In the genomic region with DNA sequence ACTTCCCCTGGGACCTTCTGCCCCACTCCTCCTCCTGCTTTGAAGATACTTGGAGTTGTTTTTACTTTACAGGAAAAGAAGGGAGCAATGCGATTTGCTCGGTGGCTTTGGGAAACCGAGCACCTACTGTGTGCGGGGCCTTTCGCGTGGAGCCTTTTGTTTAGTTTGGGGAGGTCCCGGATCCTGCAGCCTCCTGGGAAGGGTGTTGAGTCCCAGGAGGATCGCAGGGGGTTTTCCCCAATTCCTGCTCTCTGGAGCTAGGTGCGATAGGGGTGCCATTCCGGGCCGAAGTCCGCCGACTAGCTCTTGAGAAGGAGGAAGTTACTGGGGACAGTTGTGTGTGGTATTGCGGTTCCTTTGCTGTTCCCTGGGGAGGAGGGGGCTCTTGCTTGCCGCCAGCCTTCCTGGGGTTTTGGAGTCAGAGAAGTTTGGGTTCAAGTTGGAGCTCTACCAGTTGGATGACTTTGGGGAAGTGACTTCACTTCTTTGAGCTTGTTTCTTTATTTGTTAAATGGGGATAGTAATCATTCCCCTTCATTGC, we compare ENCODE assay signal across 8 cellular contexts. TPM values are rescaled to one million over a fixed set of nuclear protein-coding genes. Genes with fewer than 3 reads are reported as not detected.
DNase-seq lines count a peak whose midpoint lies in the region; ATAC-seq and TF ChIP-seq lines count a peak whose summit lies in the region.

No MANE protein-coding gene starts in this region.

- no peaks in the 10 kb centered on the region for H3K27me3 Mint-ChIP-seq in activated naive CD8-positive, alpha-beta T cell treated with anti-CD3 and anti-CD28 coated beads for 36 hours

- no peaks in the 10 kb centered on the region for H3K36me3 ChIP-seq in A673 (ENCODE audit: insufficient read depth, low read length, poor library complexity, severe bottlenecking)
- no peaks in the 10 kb centered on the region for H3K36me3 ChIP-seq in kidney epithelial cell (ENCODE audit: control insufficient read depth, insufficient read depth, low read length)
- H3K36me3 ChIP-seq in subcutaneous abdominal adipose tissue (ENCODE audit: control insufficient read depth in 5 of 5, insufficient read depth in 5 of 5, low read length in 5 of 5): no peaks in the 10 kb centered on the region

- peak; percentile 26 for DNase-seq in A673 (ENCODE audit: low spot score)
- DNase-seq in LNCaP clone FGC (ENCODE audit: low read depth): no peak
- DNase-seq in activated naive CD8-positive, alpha-beta T cell treated with anti-CD3 and anti-CD28 coated beads for 36 hours: no peak
- no peak for DNase-seq in kidney epithelial cell (ENCODE audit: low read depth)
- no peak for DNase-seq in NCI-H345 treated with DMSO at 0.1 percent for 48 hours (lab: John Stamatoyannopoulos, UW; ENCODE audit: unreplicated experiment)
- no peak for DNase-seq in G401 (ENCODE audit: low spot score)

- BruUV-seq in A673 (replicated peaks; lab: Mats Ljungman, UMichigan): no TSS peak

- H3K4me3 ChIP-seq in A673 (ENCODE audit: low read depth, low read length, poor library complexity, severe bottlenecking) (peak overlapping the region; percentile 61), LNCaP clone FGC (ENCODE audit: low read depth, low read length) (peak overlapping the region; percentile 79), kidney epithelial cell (ENCODE audit: low read depth, low read length) (peak overlapping the region; percentile 67), subcutaneous abdominal adipose tissue (ENCODE audit: low read depth in 1 of 5, low read length in 5 of 5) (peak overlapping the region; percentile 61 to 86 (median 68))

- CTCF ChIA-PET in A673 (lab: Charles Lee): no interaction called here

- H3K27ac ChIP-seq in A673 (ENCODE audit: low read depth, low read length, poor library complexity, severe bottlenecking) (peak overlapping the region; percentile 32), subcutaneous abdominal adipose tissue (ENCODE audit: low read depth, low read length) (no peak overlapping the region)

- H3K9me3 ChIP-seq in A673 (ENCODE audit: low read depth, low read length, poor library complexity, severe bottlenecking) (no peaks in the 10 kb centered on the region), subcutaneous abdominal adipose tissue (ENCODE audit: control insufficient read depth in 5 of 5, low read length in 5 of 5) (no peaks in the 10 kb centered on the region)

- H3K27ac Mint-ChIP-seq in activated naive CD8-positive, alpha-beta T cell treated with anti-CD3 and anti-CD28 coated beads for 36 hours: peak overlapping the region; percentile 92

- no peaks in the 10 kb centered on the region for H3K9me3 Mint-ChIP-seq in activated naive CD8-positive, alpha-beta T cell treated with anti-CD3 and anti-CD28 coated beads for 36 hours

- in situ Hi-C loops in G401 (cut with HindIII; ENCODE audit: low sequenced_read_pairs): no loop called here

- H3K36me3 Mint-ChIP-seq in activated naive CD8-positive, alpha-beta T cell treated with anti-CD3 and anti-CD28 coated beads for 36 hours: peaks cover 20% of the 10 kb centered on the region

- H3K9ac ChIP-seq in subcutaneous abdominal adipose tissue (ENCODE audit: low read length in 5 of 5): peak overlapping the region in 4 of 5 donors; percentile 32 to 71 (median 54)

- H3K4me1 ChIP-seq in A673 (ENCODE audit: insufficient read depth, low read length, poor library complexity, severe bottlenecking) (peaks cover 13% of the 10 kb centered on the region), subcutaneous abdominal adipose tissue (ENCODE audit: control insufficient read depth in 5 of 5, insufficient read depth in 5 of 5, low read length in 5 of 5) (peaks cover 0 to 21% (median 17%) of the 10 kb centered on the region in 5 donors)

- ATAC-seq in GM18502 (IDR thresholded peaks at IDR 0.05; ENCODE audit: poor library complexity, unreplicated experiment): peak; percentile 25

- intact Hi-C loops in A673 (cut with micrococcal nuclease; ENCODE audit: unreplicated experiment): no loop called here

- no peaks in the 10 kb centered on the region for H3K27me3 ChIP-seq in A673 (replicated peaks; ENCODE audit: insufficient read depth, low read depth, low read length, poor library complexity)
- H3K27me3 ChIP-seq in kidney epithelial cell (ENCODE audit: control insufficient read depth, insufficient read depth, low read length): no peaks in the 10 kb centered on the region
- no peaks in the 10 kb centered on the region for H3K27me3 ChIP-seq in subcutaneous abdominal adipose tissue (ENCODE audit: control insufficient read depth in 5 of 5, insufficient read depth in 4 of 5, low read length in 5 of 5)

- TF ChIP-seq CTCF in A673 (conservative IDR thresholded peaks at IDR 0.05; ENCODE audit: low read depth, low read length): no peak
- TF ChIP-seq CTCF in LNCaP clone FGC (IDR thresholded peaks at IDR 0.05; ENCODE audit: control insufficient read depth, extremely low read depth, insufficient read depth): no peak
- no peak for TF ChIP-seq CTCF in kidney epithelial cell (IDR thresholded peaks at IDR 0.05; ENCODE audit: insufficient read depth, low read length, poor library complexity, severe bottlenecking)

- peak overlapping the region; percentile 91 for H3K4me3 Mint-ChIP-seq in activated naive CD8-positive, alpha-beta T cell treated with anti-CD3 and anti-CD28 coated beads for 36 hours

- peaks cover 18% of the 10 kb centered on the region for H3K4me1 Mint-ChIP-seq in activated naive CD8-positive, alpha-beta T cell treated with anti-CD3 and anti-CD28 coated beads for 36 hours

- POLR2A ChIA-PET in A673 (lab: Charles Lee; ENCODE audit: low non-redundant PET): no interaction called here

RNA-seq across cellular contexts. Expression of gene BRI3BP, which starts 1.1 kb away (rescaled TPM):
- 24.1 and 26.0 TPM in 2 replicates for total RNA-seq in A673 (2021)
- total RNA-seq in activated naive CD8-positive, alpha-beta T cell treated with anti-CD3 and anti-CD28 coated beads for 36 hours: 10 to 100 TPM; 32.8 to 33.3 TPM
- 6.0 and 7.3 TPM in 2 replicates for total RNA-seq in kidney epithelial cell
- 8.4 and 11.8 TPM in 2 replicates for total RNA-seq in G401 (2014; rRNA removed; shearing (Covaris generic))

RNA-seq across cellular contexts. Expression of gene DHX37, which starts 5.6 kb away (rescaled TPM):
- 43.9 and 57.4 TPM in 2 replicates for total RNA-seq in A673 (2021)
- 10 to 100 TPM; 51.0 to 51.2 TPM for total RNA-seq in activated naive CD8-positive, alpha-beta T cell treated with anti-CD3 and anti-CD28 coated beads for 36 hours
- total RNA-seq in kidney epithelial cell: 18.3 and 21.2 TPM in 2 replicates
- total RNA-seq in G401 (2014; rRNA removed; shearing (Covaris generic)): 39.4 and 46.6 TPM in 2 replicates
